ENCODE assay signal across 26 cellular contexts in the genomic region with DNA sequence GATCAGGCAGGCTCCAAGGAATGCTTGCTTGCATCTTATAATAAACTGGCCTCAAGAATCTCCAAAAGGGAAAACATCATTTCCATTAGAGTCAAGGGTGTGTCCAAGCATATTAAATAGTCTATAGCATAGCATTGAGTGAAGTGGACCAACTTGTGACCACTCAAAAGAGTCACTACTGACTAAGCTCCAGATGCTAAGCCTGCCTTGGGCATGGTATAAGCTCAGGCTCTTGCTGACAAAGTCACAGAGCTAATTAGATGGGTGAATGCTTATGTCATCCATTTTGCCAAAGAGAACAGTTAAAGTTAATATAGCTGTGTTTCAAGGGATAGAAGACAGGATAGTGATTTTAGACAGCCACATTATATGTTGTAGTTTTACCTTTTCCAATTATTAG.
"Had no signal": no experiment of that assay in that cellular context is flagged by ENCODE, and none has a peak within 500 bp of the region (broad histone marks: within the 10 kb centered on the region; RNA-seq: fewer than 3 reads in every experiment).

No MANE protein-coding gene starts in this region.

- H3K4me1 Mint-ChIP-seq: activated naive CD8-positive, alpha-beta T cell treated with anti-CD3 and anti-CD28 coated beads for 36 hours had no signal

- H3K9me3 ChIP-seq: breast epithelium, colonic mucosa, esophagus squamous epithelium, left lung, sigmoid colon, transverse colon had no signal

- H3K36me3 Mint-ChIP-seq: activated naive CD8-positive, alpha-beta T cell treated with anti-CD3 and anti-CD28 coated beads for 36 hours; immature natural killer cell; mesothelial cell of epicardium; natural killer cell; stimulated activated naive B cell treated with anti-CD40 and anti-IgM and Interleukin-4, amounts not matched to agents 10 μg/mL and 1 μg/mL and 100 μg/mL, for 72 hours; WTC11 had no signal

- H3K27ac Mint-ChIP-seq: activated naive CD8-positive, alpha-beta T cell treated with anti-CD3 and anti-CD28 coated beads for 36 hours; immature natural killer cell; mesothelial cell of epicardium; natural killer cell; WTC11 had no signal

- FAIRE-seq: TTC549, urothelium cell line had no signal

- H2AFZ ChIP-seq: hepatocyte had no signal

- DNase-seq: activated CD4-positive, alpha-beta T cell treated with anti-CD3 and anti-CD28 coated beads, Interleukin-2, amount 50 U/mL, for 48 hours; activated CD8-positive, alpha-beta memory T cell treated with anti-CD3 and anti-CD28 coated beads, Interleukin-2, amount 50 U/mL, for 48 hours; activated naive CD4-positive, alpha-beta T cell treated with Interleukin-2 at 50 U/mL for 16 hours; activated naive CD8-positive, alpha-beta T cell treated with anti-CD3 and anti-CD28 coated beads for 36 hours; activated T-cell treated with anti-CD3 and anti-CD28 coated beads, Interleukin-2, amount 50 U/mL, for 4 hours; colonic mucosa; esophagus squamous epithelium; foreskin melanocyte; immature natural killer cell; kidney glomerular epithelial cell; left lung; mammary epithelial cell; natural killer cell; retina; sigmoid colon; stimulated activated CD4-positive, alpha-beta T cell treated with anti-CD3 and anti-CD28 coated beads, Interleukin-15, amount 100 ng/mL, for 24 hours; stimulated activated CD8-positive, alpha-beta memory T cell treated with anti-CD3 and anti-CD28 coated beads, Interleukin-4, amount 100 ng/mL, for 48 hours; stimulated activated naive B cell treated with anti-CD40 and anti-IgM and Interleukin-4, amounts not matched to agents 10 μg/mL and 1 μg/mL and 100 μg/mL, for 72 hours; transverse colon had no signal

- H3K27ac ChIP-seq: breast epithelium, colonic mucosa, esophagus squamous epithelium, hepatocyte, left lung, sigmoid colon, transverse colon had no signal

- H3K4me1 ChIP-seq: breast epithelium, colonic mucosa, esophagus squamous epithelium, left lung, transverse colon had no signal

- H3K4me3 Mint-ChIP-seq: activated naive CD8-positive, alpha-beta T cell treated with anti-CD3 and anti-CD28 coated beads for 36 hours; activated T-cell treated with anti-CD3 and anti-CD28 coated beads, Interleukin-2, amount 50 U/mL, for 4 hours; immature natural killer cell; mesothelial cell of epicardium; natural killer cell; stimulated activated naive B cell treated with anti-CD40 and anti-IgM and Interleukin-4, amounts not matched to agents 10 μg/mL and 1 μg/mL and 100 μg/mL, for 72 hours; WTC11 had no signal

- H3K4me2 ChIP-seq: hepatocyte, smooth muscle cell had no signal

- ATAC-seq: activated T-cell treated with anti-CD3 and anti-CD28 coated beads, Interleukin-2, amount 50 U/mL, for 4 hours; left lung; WTC11 had no signal

- H3K27me3 ChIP-seq: breast epithelium, colonic mucosa, esophagus squamous epithelium, hepatocyte, left lung, sigmoid colon, transverse colon had no signal

- H3K9me3 Mint-ChIP-seq: activated naive CD8-positive, alpha-beta T cell treated with anti-CD3 and anti-CD28 coated beads for 36 hours; activated T-cell treated with anti-CD3 and anti-CD28 coated beads, Interleukin-2, amount 50 U/mL, for 4 hours; immature natural killer cell; mesothelial cell of epicardium; natural killer cell; WTC11 had no signal

- H3K36me3 ChIP-seq: breast epithelium, colonic mucosa, esophagus squamous epithelium, left lung, sigmoid colon, transverse colon had no signal

- H3K4me3 ChIP-seq: breast epithelium, colonic mucosa, esophagus squamous epithelium, hepatocyte, left lung, sigmoid colon, smooth muscle cell, transverse colon had no signal
